ENCODE assay signal across 15 cellular contexts in the genomic region with DNA sequence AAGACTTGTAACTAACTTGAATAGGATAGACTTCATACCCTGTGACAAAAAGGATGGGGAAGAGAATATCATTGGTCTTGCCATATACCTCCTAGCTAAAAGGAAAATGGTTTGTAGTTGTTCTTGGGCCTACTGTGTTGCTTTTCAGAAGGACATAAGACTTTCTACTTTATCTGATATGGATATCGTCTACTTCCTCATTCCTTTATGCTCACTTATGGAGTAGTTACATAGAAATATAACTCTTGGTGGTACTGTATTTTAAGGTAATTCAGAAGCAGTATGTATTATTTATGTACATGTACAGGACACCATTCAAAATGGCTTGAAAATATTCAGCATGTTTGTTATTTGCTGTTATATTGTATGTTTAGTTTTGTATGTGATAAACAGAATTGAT. TPM values are rescaled to one million over a fixed set of nuclear protein-coding genes. Genes with fewer than 3 reads are reported as not detected.
DNase-seq lines count a peak whose midpoint lies in the region; ATAC-seq and TF ChIP-seq lines count a peak whose summit lies in the region.
"Had no signal": no experiment of that assay in that cellular context is flagged by ENCODE, and none has a peak within 500 bp of the region (broad histone marks: within the 10 kb centered on the region; RNA-seq: fewer than 3 reads in every experiment).

No MANE protein-coding gene starts in this region.

- intact Hi-C loops in CD14-positive monocyte (cut with micrococcal nuclease) = loop anchor here (2.0 to 10.0 kb wide), 5 partner anchors 107 to 1177 kb away; no protein-coding TSS in a partner anchor
- intact Hi-C loops in CD4-positive, alpha-beta memory T cell (cut with micrococcal nuclease) = loop anchor here (2.0 to 5.0 kb wide), 4 partner anchors 13 to 1939 kb away; no protein-coding TSS in a partner anchor

- no peak for TF ChIP-seq CTCF in CD14-positive monocyte (IDR thresholded peaks at IDR 0.05)
- no peak for TF ChIP-seq CTCF in SU-DHL-6 (IDR thresholded peaks at IDR 0.05; ENCODE audit: insufficient read depth, low read length, poor library complexity, severe bottlenecking)
- no peak for TF ChIP-seq CTCF in hepatocyte (IDR thresholded peaks at IDR 0.05; ENCODE audit: poor library complexity)

- CTCF ChIA-PET in CD4-positive, alpha-beta memory T cell (lab: Charles Lee; ENCODE audit: partially characterized antibody) = interaction anchor here (0.7 to 10.7 kb wide), 7 partner anchors 8 to 1939 kb away, joined by 3 to 120 read pairs (median 12); partner anchors contain the start of genes FAM217B, PPP1R3D and SYCP2

- H3K9me3 Mint-ChIP-seq in CD14-positive monocyte (no peaks in the 10 kb centered on the region), immature natural killer cell (no peaks in the 10 kb centered on the region)
- no peaks in the 10 kb centered on the region for H3K9me3 Mint-ChIP-seq in CD4-positive, alpha-beta memory T cell
- H3K9me3 Mint-ChIP-seq: endodermal cell had no signal

- H3K4me1 Mint-ChIP-seq in CD14-positive monocyte = peaks cover 38% of the 10 kb centered on the region
- H3K4me1 Mint-ChIP-seq in CD4-positive, alpha-beta memory T cell = peaks cover 11 to 25% (median 12%) of the 10 kb centered on the region in 4 donors
- H3K4me1 Mint-ChIP-seq in immature natural killer cell = peaks cover 12 to 19% of the 10 kb centered on the region in 2 donors

- H3K9me2 ChIP-seq in SU-DHL-6 (replicated peaks; ENCODE audit: insufficient read depth, low read length) = no peaks in the 10 kb centered on the region
- no peaks in the 10 kb centered on the region for H3K9me2 ChIP-seq in hepatocyte (replicated peaks; ENCODE audit: insufficient read depth)

- H3K27me3 Mint-ChIP-seq in CD14-positive monocyte (ENCODE audit: low read depth in 3 of 3) (no peaks in the 10 kb centered on the region), immature natural killer cell (ENCODE audit: low read depth in 3 of 3) (no peaks in the 10 kb centered on the region)
- H3K27me3 Mint-ChIP-seq in CD4-positive, alpha-beta memory T cell = no peaks in the 10 kb centered on the region

- WGBS in hepatocyte (ENCODE audit: low lambda C conversion rate, missing lambda C conversion rate) = 55% methylated on average over 1 of the region's 1 CpG

- H3K36me3 Mint-ChIP-seq in CD14-positive monocyte (peaks cover 38 to 48% of the 10 kb centered on the region in 2 donors), immature natural killer cell (peaks cover 9 to 25% (median 15%) of the 10 kb centered on the region in 3 donors)
- peaks cover 15 to 30% of the 10 kb centered on the region in 2 donors for H3K36me3 Mint-ChIP-seq in CD4-positive, alpha-beta memory T cell

- peak overlapping the region in 6 of 7 donors; percentile 14 to 79 (median 52) for H3K27ac Mint-ChIP-seq in CD14-positive monocyte
- H3K27ac Mint-ChIP-seq in CD4-positive, alpha-beta memory T cell = peak overlapping the region in 6 of 7 donors; percentile 82 to 97 (median 92)
- peak overlapping the region in 5 of 6 donors; percentile 45 to 92 (median 64) for H3K27ac Mint-ChIP-seq in immature natural killer cell
- H3K27ac Mint-ChIP-seq: endodermal cell had no signal

- H3K4me3 Mint-ChIP-seq in CD14-positive monocyte = no peak overlapping the region
- no peak overlapping the region for H3K4me3 Mint-ChIP-seq in CD4-positive, alpha-beta memory T cell
- no peak overlapping the region for H3K4me3 Mint-ChIP-seq in immature natural killer cell
- H3K4me3 Mint-ChIP-seq: endodermal cell had no signal

- POLR2A ChIA-PET in CD4-positive, alpha-beta memory T cell (lab: Charles Lee; ENCODE audit: partially characterized antibody) = interaction anchor here (5.5 kb wide), 1 partner anchor 8 kb away, joined by 39 read pairs; the partner anchor contains the start of genes FAM217B and PPP1R3D

- H2AFZ ChIP-seq in SU-DHL-6 (ENCODE audit: low read depth, low read length, severe bottlenecking) (peak overlapping the region; percentile 75), hepatocyte (no peak overlapping the region)

- DNase-seq in CD14-positive monocyte (ENCODE audit: low spot score) = no peak
- no peak for DNase-seq in CD4-positive, alpha-beta memory T cell
- DNase-seq in immature natural killer cell = no peak
- no peak for DNase-seq in hepatocyte (ENCODE audit: low spot score)
- no peak for DNase-seq in NCI-H2029 treated with DMSO at 0.1 percent for 48 hours (lab: John Stamatoyannopoulos, UW)
- DNase-seq: activated naive CD4-positive, alpha-beta T cell; endodermal cell; mammary epithelial cell; NCI-H1048; NCI-H226; right cardiac atrium; stimulated activated CD8-positive, alpha-beta memory T cell treated with anti-CD3 and anti-CD28 coated beads, Interleukin-4, amount 100 ng/mL, for 48 hours had no signal

- H3K79me2 ChIP-seq in SU-DHL-6 (ENCODE audit: insufficient read depth, low read length) = no peaks in the 10 kb centered on the region
- H3K79me2 ChIP-seq in hepatocyte = peaks cover 4% of the 10 kb centered on the region

- H3K4me3 ChIP-seq in CD4-positive, alpha-beta memory T cell (ENCODE audit: low read length in 2 of 2) = no peak overlapping the region
- H3K4me3 ChIP-seq in SU-DHL-6 (ENCODE audit: insufficient read depth, low read length, poor library complexity, severe bottlenecking) (no peak overlapping the region), hepatocyte (no peak overlapping the region)

- peaks cover 10% of the 10 kb centered on the region for H3K4me1 ChIP-seq in CD4-positive, alpha-beta memory T cell (ENCODE audit: insufficient read depth, low read length)
- H3K4me1 ChIP-seq in hepatocyte (ENCODE audit: insufficient read depth) = peaks cover 4% of the 10 kb centered on the region

- H3K27me3 ChIP-seq in CD4-positive, alpha-beta memory T cell (ENCODE audit: insufficient read depth, low read length) = no peaks in the 10 kb centered on the region
- H3K27me3 ChIP-seq in SU-DHL-6 (ENCODE audit: low read length) (no peaks in the 10 kb centered on the region), hepatocyte (no peaks in the 10 kb centered on the region)

- H3K9me3 ChIP-seq in CD4-positive, alpha-beta memory T cell (ENCODE audit: control insufficient read depth in 1 of 2, low read length in 2 of 2) = no peaks in the 10 kb centered on the region
- H3K9me3 ChIP-seq in SU-DHL-6 (ENCODE audit: insufficient read depth, low read length) (no peaks in the 10 kb centered on the region), hepatocyte (ENCODE audit: low read depth) (no peaks in the 10 kb centered on the region)

- no peak overlapping the region; the same call in 1 of the 2 replicates for H3K9ac ChIP-seq in SU-DHL-6 (ENCODE audit: low read length)

- ATAC-seq in HG02884 (IDR thresholded peaks at IDR 0.05; ENCODE audit: unreplicated experiment) = no peak
- no peak for ATAC-seq in HG02938 (IDR thresholded peaks at IDR 0.05; ENCODE audit: unreplicated experiment)
- ATAC-seq: right cardiac atrium had no signal

- H3F3A ChIP-seq in SU-DHL-6 (ENCODE audit: insufficient read depth) = peaks cover 20% of the 10 kb centered on the region

- peak overlapping the region; percentile 36 for H3K27ac ChIP-seq in CD4-positive, alpha-beta memory T cell (ENCODE audit: low read depth, low read length)
- H3K27ac ChIP-seq in SU-DHL-6 (ENCODE audit: low read depth, low read length) = peak overlapping the region; percentile 70
- H3K27ac ChIP-seq in hepatocyte = no peak overlapping the region

- no peaks in the 10 kb centered on the region for H4K20me1 ChIP-seq in SU-DHL-6 (ENCODE audit: low read depth, low read length)
- no peaks in the 10 kb centered on the region for H4K20me1 ChIP-seq in hepatocyte (ENCODE audit: insufficient read depth, poor library complexity, severe bottlenecking)

- peaks cover 21% of the 10 kb centered on the region for H3K36me3 ChIP-seq in CD4-positive, alpha-beta memory T cell (ENCODE audit: insufficient read depth, low read length)
- H3K36me3 ChIP-seq in SU-DHL-6 (ENCODE audit: low read length) (peaks cover 6% of the 10 kb centered on the region; the same call in 1 of the 2 replicates), hepatocyte (replicated peaks; ENCODE audit: insufficient read depth, low read depth) (no peaks in the 10 kb centered on the region)

- peak overlapping the region; percentile 66 for H3K4me2 ChIP-seq in SU-DHL-6 (ENCODE audit: low read depth, low read length, poor library complexity, severe bottlenecking)
- no peak overlapping the region for H3K4me2 ChIP-seq in hepatocyte

RNA-seq across cellular contexts. Expression of gene FAM217B, which starts 8.0 kb away (rescaled TPM):
- polyA plus RNA-seq in CD14-positive monocyte (10 to 100 TPM; 18.1 to 18.3 TPM), immature natural killer cell (10 to 100 TPM in 2 of 3 donors, 1 to 10 TPM in 1; 8.4 to 26.8 (median 25.6) TPM), hepatocyte (15.2 and 15.3 TPM in 2 replicates)
- total RNA-seq in CD4-positive, alpha-beta memory T cell = 10 to 100 TPM; 43.7 to 44.1 TPM
- 10 to 100 TPM; 13.4 to 25.0 TPM for polyA plus RNA-seq in CD4-positive, alpha-beta memory T cell
- total RNA-seq in hepatocyte = 10.9 and 14.7 TPM in 2 replicates

RNA-seq across cellular contexts. Expression of gene PPP1R3D, which starts 8.1 kb away (rescaled TPM):
- polyA plus RNA-seq in CD14-positive monocyte (1 to 10 TPM; 2.0 to 3.9 TPM), immature natural killer cell (1 to 10 TPM in 2 of 3 donors, under 1 TPM in 1; 0.92 to 2.8 (median 2.0) TPM), hepatocyte (3.2 and 3.4 TPM in 2 replicates)
- 10 to 100 TPM; 13.2 to 15.0 TPM for total RNA-seq in CD4-positive, alpha-beta memory T cell
- 1 to 10 TPM; 2.2 to 2.8 TPM for polyA plus RNA-seq in CD4-positive, alpha-beta memory T cell
- total RNA-seq in hepatocyte = 6.1 and 7.0 TPM in 2 replicates

RNA-seq across cellular contexts. Expression of gene CDH26, which starts 10.0 kb away (rescaled TPM):
- polyA plus RNA-seq in CD14-positive monocyte (1 to 10 TPM; 1.3 to 3.0 TPM), immature natural killer cell (not detected), hepatocyte (0.96 and 2.3 TPM in 2 replicates)
- 1 to 10 TPM; 4.1 to 4.4 TPM for total RNA-seq in CD4-positive, alpha-beta memory T cell
- under 1 TPM in 1 of 2 donors, not detected in 1; 0.55 TPM for polyA plus RNA-seq in CD4-positive, alpha-beta memory T cell
- 0.88 and 2.2 TPM in 2 replicates for total RNA-seq in hepatocyte

RNA-seq across cellular contexts. Expression of gene SYCP2, which starts 14.8 kb away (rescaled TPM):
- under 1 TPM; 0.28 to 0.30 TPM for polyA plus RNA-seq in CD14-positive monocyte
- 1 to 10 TPM; 4.0 to 5.4 TPM for total RNA-seq in CD4-positive, alpha-beta memory T cell
- polyA plus RNA-seq in CD4-positive, alpha-beta memory T cell = 1 to 10 TPM in 1 of 2 donors, under 1 TPM in 1; 0.91 to 1.6 TPM
- polyA plus RNA-seq in immature natural killer cell = 1 to 10 TPM; 1.3 to 2.3 (median 1.4) TPM
- total RNA-seq in hepatocyte = 1.5 and 1.7 TPM in 2 replicates
- polyA plus RNA-seq in hepatocyte = 1.1 and 1.2 TPM in 2 replicates
